In the genomic region with DNA sequence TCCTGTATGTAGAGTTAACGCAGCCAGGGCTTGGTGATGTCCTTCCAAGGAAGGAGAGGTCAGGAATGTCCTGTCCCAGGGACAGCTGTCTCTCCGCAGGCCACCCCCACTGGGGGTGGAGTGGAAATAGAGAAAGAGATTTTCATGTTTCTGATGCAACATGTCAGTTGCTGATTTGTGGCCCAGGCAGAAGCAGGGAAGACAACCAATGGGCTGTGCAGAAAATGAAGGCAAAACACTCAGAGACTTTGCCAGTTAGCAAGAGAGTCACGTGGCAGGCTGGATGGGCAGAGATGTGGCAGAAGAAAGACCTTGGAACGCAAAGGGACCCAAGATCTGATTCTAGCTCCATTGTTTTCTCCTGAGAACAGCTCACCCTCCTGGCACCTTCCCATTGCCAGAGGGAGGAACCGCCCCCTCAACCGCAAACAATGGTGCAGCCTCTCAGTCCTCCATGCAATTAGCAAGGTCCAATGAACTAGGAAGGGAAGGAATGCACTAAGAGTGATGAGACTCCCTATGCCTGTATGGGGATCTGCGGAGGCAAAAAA, we compare ENCODE assay signal across 10 cellular contexts.
DNase-seq lines count a peak whose midpoint lies in the region; ATAC-seq and TF ChIP-seq lines count a peak whose summit lies in the region.
"Had no signal": no experiment of that assay in that cellular context is flagged by ENCODE, and none has a peak within 500 bp of the region (broad histone marks: within the 10 kb centered on the region; RNA-seq: fewer than 3 reads in every experiment).

No MANE protein-coding gene starts in this region.

- no peaks in the 10 kb centered on the region for H3K27me3 ChIP-seq in GM23338 (ENCODE audit: insufficient read depth)
- no peaks in the 10 kb centered on the region for H3K27me3 ChIP-seq in foreskin keratinocyte

- H3K36me3 ChIP-seq in GM23338 (ENCODE audit: insufficient read depth), result no peaks in the 10 kb centered on the region; the same call in 1 of the 2 replicates

- ATAC-seq in GM23338 (peak; percentile 77), foreskin keratinocyte (peak; percentile 76)
- ATAC-seq: HCT116 had no signal

- H3K9me2 ChIP-seq in GM23338 (ENCODE audit: insufficient read depth), result no peaks in the 10 kb centered on the region

- peaks cover 17% of the 10 kb centered on the region for H3K36me3 Mint-ChIP-seq in GM23338 (ENCODE audit: low read depth)

- no peak for TF ChIP-seq CTCF in GM23338 (conservative IDR thresholded peaks at IDR 0.05; ENCODE audit: low read depth in 2 of 2)
- no peak for TF ChIP-seq CTCF in RWPE1 (conservative IDR thresholded peaks at IDR 0.05; ENCODE audit: low read depth)
- TF ChIP-seq CTCF in foreskin keratinocyte (conservative IDR thresholded peaks at IDR 0.05), result no peak

- H3K27me3 Mint-ChIP-seq in GM23338 (ENCODE audit: insufficient read depth, low read depth, poor library complexity), result no peaks in the 10 kb centered on the region

- H3K4me2 ChIP-seq in GM23338, result peak overlapping the region; percentile 48

- H3K79me2 ChIP-seq in GM23338 (replicated peaks; ENCODE audit: insufficient read depth), result no peaks in the 10 kb centered on the region

- peaks cover 16% of the 10 kb centered on the region for H3K4me1 ChIP-seq in GM23338 (ENCODE audit: insufficient read depth)
- peaks cover 28% of the 10 kb centered on the region for H3K4me1 ChIP-seq in foreskin keratinocyte

- no peaks in the 10 kb centered on the region for H3K9me3 Mint-ChIP-seq in GM23338

- no peak overlapping the region for H2AFZ ChIP-seq in GM23338

- POLR2A ChIA-PET in RWPE1 (lab: Yijun Ruan, JAX; ENCODE audit: low non-redundant PET), result no interaction called here

- peak; percentile 77 for DNase-seq in GM23338 (ENCODE audit: low spot score)
- peak; percentile 44 for DNase-seq in RWPE1 (ENCODE audit: low spot score)
- peak; percentile 91 to 98 for DNase-seq in foreskin keratinocyte
- DNase-seq in occipital lobe (lab: John Stamatoyannopoulos, UW), result peak; percentile 49
- no peak for DNase-seq in activated CD4-positive, alpha-beta T cell treated with anti-CD3 and anti-CD28 coated beads for 1 hour
- no peak for DNase-seq in stimulated activated CD8-positive, alpha-beta memory T cell treated with anti-CD3 and anti-CD28 coated beads, Interleukin-4, amount 100 ng/mL, for 48 hours
- no peak for DNase-seq in NCI-H82 treated with DMSO at 0.1 percent for 48 hours (lab: John Stamatoyannopoulos, UW; ENCODE audit: unreplicated experiment)
- no peak for DNase-seq in AG08396 (ENCODE audit: low spot score)
- DNase-seq: NCI-H1092 had no signal

- peak overlapping the region; percentile 81 for H3K27ac Mint-ChIP-seq in GM23338

- no peak overlapping the region; the same call in 2 of the 3 replicates for H3K4me3 Mint-ChIP-seq in GM23338

- no peak overlapping the region for H3K4me3 ChIP-seq in GM23338

- H3K27ac ChIP-seq in GM23338 (ENCODE audit: low read depth), result peak overlapping the region; percentile 91
- peak overlapping the region; percentile 70 for H3K27ac ChIP-seq in RWPE1
- H3K27ac ChIP-seq in foreskin keratinocyte, result no peak overlapping the region

- CTCF ChIA-PET in RWPE1 (lab: Yijun Ruan, JAX), result interaction anchor here (0.6 kb wide), 1 partner anchor 512 kb away, joined by 3 read pairs; the partner anchor contains the start of gene FBXO7

- peaks cover 22% of the 10 kb centered on the region for H3K4me1 Mint-ChIP-seq in GM23338

- no peaks in the 10 kb centered on the region; the same call in 1 of the 2 replicates for H4K20me1 ChIP-seq in GM23338 (replicated peaks; ENCODE audit: insufficient read depth)

- H3F3A ChIP-seq in GM23338 (replicated peaks; ENCODE audit: low read depth), result no peaks in the 10 kb centered on the region

TF ChIP-seq in GM23338, 12 proteins besides CTCF, POLR2A, EP300 and RAD21:
- TF ChIP-seq, protein P1, sequence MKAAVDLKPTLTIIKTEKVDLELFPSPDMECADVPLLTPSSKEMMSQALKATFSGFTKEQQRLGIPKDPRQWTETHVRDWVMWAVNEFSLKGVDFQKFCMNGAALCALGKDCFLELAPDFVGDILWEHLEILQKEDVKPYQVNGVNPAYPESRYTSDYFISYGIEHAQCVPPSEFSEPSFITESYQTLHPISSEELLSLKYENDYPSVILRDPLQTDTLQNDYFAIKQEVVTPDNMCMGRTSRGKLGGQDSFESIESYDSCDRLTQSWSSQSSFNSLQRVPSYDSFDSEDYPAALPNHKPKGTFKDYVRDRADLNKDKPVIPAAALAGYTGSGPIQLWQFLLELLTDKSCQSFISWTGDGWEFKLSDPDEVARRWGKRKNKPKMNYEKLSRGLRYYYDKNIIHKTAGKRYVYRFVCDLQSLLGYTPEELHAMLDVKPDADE (IDR thresholded peaks at IDR 0.05), result no peak
- no peak for TF ChIP-seq ZNF462 (CRISPR knock-in tag; IDR thresholded peaks at IDR 0.05)

Comparison
In these comparisons a context has a peak if more than half of its experiments do, and no peak if none do; other contexts are left out.
1. DNase-seq: peak in GM23338 (single experiment), RWPE1 (single experiment), foreskin keratinocyte (2 of 2) and occipital lobe (single experiment); none in activated CD4-positive, alpha-beta T cell treated with anti-CD3 and anti-CD28 coated beads for 1 hour (single experiment), stimulated activated CD8-positive, alpha-beta memory T cell treated with anti-CD3 and anti-CD28 coated beads, Interleukin-4, amount 100 ng/mL, for 48 hours (single experiment), NCI-H82 treated with DMSO at 0.1 percent for 48 hours (single experiment) and AG08396 (single experiment).